ENCODE assay signal across 21 cellular contexts in the genomic region with DNA sequence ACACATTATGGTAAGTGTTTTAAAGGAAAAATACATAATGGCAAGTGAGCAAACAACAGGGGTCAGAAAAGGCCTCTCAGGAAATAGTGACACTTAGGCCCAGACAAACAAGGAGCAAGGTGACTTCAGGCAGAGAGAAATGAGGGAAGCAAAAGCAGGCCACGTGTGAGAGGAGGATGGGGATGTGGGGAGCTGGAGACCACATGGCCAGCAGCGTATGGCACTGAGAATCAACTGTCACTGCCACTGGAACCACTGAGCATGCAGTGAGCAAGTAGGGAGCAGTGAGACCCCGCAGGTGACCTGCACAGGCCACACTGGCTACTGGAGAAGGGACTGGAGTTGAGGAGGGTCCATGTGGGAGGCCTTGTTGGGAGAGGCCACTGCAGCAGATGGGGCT.
DNase-seq lines count a peak whose midpoint lies in the region; ATAC-seq and TF ChIP-seq lines count a peak whose summit lies in the region.
"Had no signal": no experiment of that assay in that cellular context is flagged by ENCODE, and none has a peak within 500 bp of the region (broad histone marks: within the 10 kb centered on the region; RNA-seq: fewer than 3 reads in every experiment).

No MANE protein-coding gene starts in this region.

- POLR2A ChIA-PET in activated naive CD8-positive, alpha-beta T cell treated with anti-CD3 and anti-CD28 coated beads, Interleukin-2, amount 10 ng/mL, durations not matched to agents 7 days and 5 days (lab: Charles Lee) = no interaction called here

- no peak for DNase-seq in activated naive CD8-positive, alpha-beta T cell treated with anti-CD3 and anti-CD28 coated beads, Interleukin-2, amount 10 ng/mL, durations not matched to agents 7 days and 5 days
- no peak for DNase-seq in activated naive CD8-positive, alpha-beta T cell treated with anti-CD3 and anti-CD28 coated beads, Interleukin-2, amount 50 U/mL, for 24 hours
- peak; percentile 59 for DNase-seq in NCI-H69 (lab: John Stamatoyannopoulos, UW)
- DNase-seq in natural killer cell = no peak
- DNase-seq in occipital lobe (lab: John Stamatoyannopoulos, UW) = no peak
- no peak for DNase-seq in midbrain (lab: John Stamatoyannopoulos, UW)
- DNase-seq in brain microvascular endothelial cell = no peak
- DNase-seq: activated CD4-positive, alpha-beta T cell treated with anti-CD3 and anti-CD28 coated beads, Interleukin-2, amount 50 U/mL, for 48 hours; activated naive CD4-positive, alpha-beta T cell treated with anti-CD3 and anti-CD28 coated beads, Interleukin-2, amount 10 ng/mL, durations not matched to agents 7 days and 5 days; activated T-cell treated with anti-CD3 and anti-CD28 coated beads, Interleukin-2, amount 50 U/mL, for 4 hours; CD4-positive, alpha-beta memory T cell; heart left ventricle; NCI-H1436 treated with DMSO at 0.1 percent for 48 hours; NCI-H2171; pancreas; Right ventricle myocardium superior; sigmoid colon; T-cell had no signal

- H3K4me1 Mint-ChIP-seq in activated naive CD8-positive, alpha-beta T cell treated with anti-CD3 and anti-CD28 coated beads, Interleukin-2, amount 10 ng/mL, durations not matched to agents 7 days and 5 days = peaks cover 26% of the 10 kb centered on the region
- peaks cover 8% of the 10 kb centered on the region for H3K4me1 Mint-ChIP-seq in activated naive CD8-positive, alpha-beta T cell treated with anti-CD3 and anti-CD28 coated beads, Interleukin-2, amount 50 U/mL, for 24 hours
- peaks cover 23 to 27% of the 10 kb centered on the region in 2 donors for H3K4me1 Mint-ChIP-seq in natural killer cell

- no peaks in the 10 kb centered on the region for H3K36me3 ChIP-seq in brain microvascular endothelial cell (replicated peaks)
- H3K36me3 ChIP-seq: heart left ventricle, pancreas, sigmoid colon had no signal

- TF ChIP-seq CTCF in natural killer cell (IDR thresholded peaks at IDR 0.05) (no peak), brain microvascular endothelial cell (IDR thresholded peaks at IDR 0.05; ENCODE audit: low read depth, low read length, missing control alignments) (no peak)

- H3K27ac Mint-ChIP-seq in activated naive CD8-positive, alpha-beta T cell treated with anti-CD3 and anti-CD28 coated beads, Interleukin-2, amount 10 ng/mL, durations not matched to agents 7 days and 5 days = no peak overlapping the region
- no peak overlapping the region for H3K27ac Mint-ChIP-seq in activated naive CD8-positive, alpha-beta T cell treated with anti-CD3 and anti-CD28 coated beads, Interleukin-2, amount 50 U/mL, for 24 hours
- H3K27ac Mint-ChIP-seq in natural killer cell = no peak overlapping the region
- H3K27ac Mint-ChIP-seq: activated naive CD4-positive, alpha-beta T cell treated with anti-CD3 and anti-CD28 coated beads, Interleukin-2, amount 10 ng/mL, durations not matched to agents 7 days and 5 days; CD4-positive, alpha-beta memory T cell; stimulated activated naive CD8-positive, alpha-beta T cell treated with anti-CD3 and anti-CD28 coated beads, Interleukin-15, Interleukin-2, amounts not matched to agents 100 ng/mL and 50 ng/mL, for 24 hours; T-cell had no signal

- no peak for ATAC-seq in activated naive CD8-positive, alpha-beta T cell treated with anti-CD3 and anti-CD28 coated beads, Interleukin-2, amount 10 ng/mL, durations not matched to agents 7 days and 5 days (ENCODE audit: low read depth)
- ATAC-seq in activated naive CD8-positive, alpha-beta T cell treated with anti-CD3 and anti-CD28 coated beads, Interleukin-2, amount 50 U/mL, for 24 hours = no peak
- ATAC-seq in natural killer cell = no peak
- no peak for ATAC-seq in HG02970 (IDR thresholded peaks at IDR 0.05; ENCODE audit: low FRiP score, unreplicated experiment)
- ATAC-seq: activated T-cell treated with anti-CD3 and anti-CD28 coated beads, Interleukin-2, amount 50 U/mL, for 4 hours had no signal

- in situ Hi-C loops in brain microvascular endothelial cell (cut with HindIII; ENCODE audit: low pct_ligation_motif_present, low sequenced_read_pairs) = no loop called here

- H3K27me3 ChIP-seq in brain microvascular endothelial cell (replicated peaks) = no peaks in the 10 kb centered on the region
- H3K27me3 ChIP-seq: sigmoid colon had no signal

- peaks cover 4% of the 10 kb centered on the region for H3K9me3 Mint-ChIP-seq in activated naive CD8-positive, alpha-beta T cell treated with anti-CD3 and anti-CD28 coated beads, Interleukin-2, amount 10 ng/mL, durations not matched to agents 7 days and 5 days
- H3K9me3 Mint-ChIP-seq in activated naive CD8-positive, alpha-beta T cell treated with anti-CD3 and anti-CD28 coated beads, Interleukin-2, amount 50 U/mL, for 24 hours = peaks cover 8% of the 10 kb centered on the region
- peaks cover 4 to 7% of the 10 kb centered on the region in 2 donors for H3K9me3 Mint-ChIP-seq in natural killer cell

- H3K36me3 Mint-ChIP-seq in activated naive CD8-positive, alpha-beta T cell treated with anti-CD3 and anti-CD28 coated beads, Interleukin-2, amount 10 ng/mL, durations not matched to agents 7 days and 5 days = no peaks in the 10 kb centered on the region
- H3K36me3 Mint-ChIP-seq in activated naive CD8-positive, alpha-beta T cell treated with anti-CD3 and anti-CD28 coated beads, Interleukin-2, amount 50 U/mL, for 24 hours (ENCODE audit: low read depth) = no peaks in the 10 kb centered on the region
- peaks cover 22% of the 10 kb centered on the region for H3K36me3 Mint-ChIP-seq in natural killer cell
- H3K36me3 Mint-ChIP-seq: activated naive CD4-positive, alpha-beta T cell treated with anti-CD3 and anti-CD28 coated beads, Interleukin-2, amount 10 ng/mL, durations not matched to agents 7 days and 5 days; CD4-positive, alpha-beta memory T cell; T-cell had no signal

- H3K27me3 Mint-ChIP-seq in activated naive CD8-positive, alpha-beta T cell treated with anti-CD3 and anti-CD28 coated beads, Interleukin-2, amount 10 ng/mL, durations not matched to agents 7 days and 5 days = peaks cover 43% of the 10 kb centered on the region
- H3K27me3 Mint-ChIP-seq in activated naive CD8-positive, alpha-beta T cell treated with anti-CD3 and anti-CD28 coated beads, Interleukin-2, amount 50 U/mL, for 24 hours = peaks cover 30% of the 10 kb centered on the region
- peaks cover 35 to 74% of the 10 kb centered on the region in 2 donors for H3K27me3 Mint-ChIP-seq in natural killer cell (ENCODE audit: low read depth in 2 of 2)

- H3K27ac ChIP-seq in brain microvascular endothelial cell = no peak overlapping the region
- H3K27ac ChIP-seq: pancreas, sigmoid colon had no signal

- no peak overlapping the region for H3K4me3 ChIP-seq in brain microvascular endothelial cell (ENCODE audit: low read depth, low read length)
- H3K4me3 ChIP-seq: heart left ventricle, lung, pancreas, sigmoid colon had no signal

- intact Hi-C loops in natural killer cell (cut with micrococcal nuclease) = no loop called here

- peak overlapping the region; percentile 17 for H3K4me3 Mint-ChIP-seq in activated naive CD8-positive, alpha-beta T cell treated with anti-CD3 and anti-CD28 coated beads, Interleukin-2, amount 10 ng/mL, durations not matched to agents 7 days and 5 days
- H3K4me3 Mint-ChIP-seq in activated naive CD8-positive, alpha-beta T cell treated with anti-CD3 and anti-CD28 coated beads, Interleukin-2, amount 50 U/mL, for 24 hours = no peak overlapping the region
- H3K4me3 Mint-ChIP-seq in natural killer cell = peak overlapping the region; percentile 5
- H3K4me3 Mint-ChIP-seq: activated naive CD4-positive, alpha-beta T cell treated with anti-CD3 and anti-CD28 coated beads, Interleukin-2, amount 10 ng/mL, durations not matched to agents 7 days and 5 days; activated T-cell treated with anti-CD3 and anti-CD28 coated beads, Interleukin-2, amount 50 U/mL, for 4 hours; CD4-positive, alpha-beta memory T cell; stimulated activated naive CD8-positive, alpha-beta T cell treated with anti-CD3 and anti-CD28 coated beads, Interleukin-15, Interleukin-2, amounts not matched to agents 100 ng/mL and 50 ng/mL, for 24 hours; T-cell had no signal
